17 cellular contexts compared by ENCODE assay signal in the genomic region with DNA sequence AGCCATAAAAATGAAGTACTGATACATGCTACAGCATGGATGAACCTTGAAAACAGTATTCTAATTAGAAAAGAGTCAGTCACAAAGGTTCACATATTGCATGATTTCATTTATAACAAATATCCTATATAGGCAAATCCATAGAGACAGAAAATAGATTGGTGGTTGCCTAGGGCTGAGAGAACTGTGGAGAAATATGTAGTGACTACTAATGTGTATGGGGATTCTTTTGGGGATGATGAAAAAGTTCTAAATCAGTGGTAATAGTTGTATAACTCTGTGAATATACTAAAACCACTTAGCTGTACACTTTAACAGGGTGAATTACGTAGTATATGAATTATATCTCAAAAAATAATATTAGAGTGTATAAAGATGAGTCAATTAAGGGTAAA. TPM values are rescaled to one million over a fixed set of nuclear protein-coding genes. Genes with fewer than 3 reads are reported as not detected.
"Had no signal": no experiment of that assay in that cellular context is flagged by ENCODE, and none has a peak within 500 bp of the region (broad histone marks: within the 10 kb centered on the region; RNA-seq: fewer than 3 reads in every experiment).

No MANE protein-coding gene starts in this region.

- H3K27me3 ChIP-seq: body of pancreas, testis had no signal

- H3K27ac ChIP-seq: epithelial cell of prostate, lower lobe of right lung had no signal

- H3K4me1 ChIP-seq: testis had no signal

- H3K4me3 ChIP-seq: body of pancreas, lower lobe of right lung, testis had no signal

- H3K9me3 ChIP-seq: body of pancreas, lower lobe of right lung, testis had no signal

- DNase-seq: activated CD4-positive, alpha-beta T cell treated with anti-CD3 and anti-CD28 coated beads, Interleukin-2, amount 50 U/mL, for 1 hour; amniotic stem cell; body of pancreas; effector memory CD8-positive, alpha-beta T cell; glutamatergic neuron; immature natural killer cell; lower lobe of right lung; nephron progenitor cell; occipital lobe; stimulated activated CD4-positive, alpha-beta T cell treated with anti-CD3 and anti-CD28 coated beads, Interleukin-1b, Interleukin-23, amount 100 ng/mL, for 48 hours; stimulated activated naive CD8-positive, alpha-beta T cell treated with anti-CD3 and anti-CD28 coated beads, Interleukin-15, amount 100 ng/mL, for 72 hours; testis had no signal

- ATAC-seq: activated naive CD4-positive, alpha-beta T cell treated with anti-CD3 and anti-CD28 coated beads, Interleukin-2, amount 50 U/mL, for 72 hours; activated T-helper 17 cell treated with anti-CD3 and anti-CD28 coated beads, Interleukin-2, amount 50 U/mL, for 72 hours; body of pancreas; effector memory CD8-positive, alpha-beta T cell; lower lobe of right lung; stimulated activated naive CD8-positive, alpha-beta T cell treated with anti-CD3 and anti-CD28 coated beads, Interleukin-15, amount 100 ng/mL, for 72 hours had no signal

RNA-seq across cellular contexts. Expression of a gene that starts 58.8 kb away (rescaled TPM):
- total RNA-seq: activated T-helper 17 cell treated with anti-CD3 and anti-CD28 coated beads, Interleukin-2, amount 50 U/mL, for 72 hours; body of pancreas; mesothelial cell of epicardium; progenitor cell of endocrine pancreas had no signal
